8 cellular contexts compared by ENCODE assay signal in the genomic region with DNA sequence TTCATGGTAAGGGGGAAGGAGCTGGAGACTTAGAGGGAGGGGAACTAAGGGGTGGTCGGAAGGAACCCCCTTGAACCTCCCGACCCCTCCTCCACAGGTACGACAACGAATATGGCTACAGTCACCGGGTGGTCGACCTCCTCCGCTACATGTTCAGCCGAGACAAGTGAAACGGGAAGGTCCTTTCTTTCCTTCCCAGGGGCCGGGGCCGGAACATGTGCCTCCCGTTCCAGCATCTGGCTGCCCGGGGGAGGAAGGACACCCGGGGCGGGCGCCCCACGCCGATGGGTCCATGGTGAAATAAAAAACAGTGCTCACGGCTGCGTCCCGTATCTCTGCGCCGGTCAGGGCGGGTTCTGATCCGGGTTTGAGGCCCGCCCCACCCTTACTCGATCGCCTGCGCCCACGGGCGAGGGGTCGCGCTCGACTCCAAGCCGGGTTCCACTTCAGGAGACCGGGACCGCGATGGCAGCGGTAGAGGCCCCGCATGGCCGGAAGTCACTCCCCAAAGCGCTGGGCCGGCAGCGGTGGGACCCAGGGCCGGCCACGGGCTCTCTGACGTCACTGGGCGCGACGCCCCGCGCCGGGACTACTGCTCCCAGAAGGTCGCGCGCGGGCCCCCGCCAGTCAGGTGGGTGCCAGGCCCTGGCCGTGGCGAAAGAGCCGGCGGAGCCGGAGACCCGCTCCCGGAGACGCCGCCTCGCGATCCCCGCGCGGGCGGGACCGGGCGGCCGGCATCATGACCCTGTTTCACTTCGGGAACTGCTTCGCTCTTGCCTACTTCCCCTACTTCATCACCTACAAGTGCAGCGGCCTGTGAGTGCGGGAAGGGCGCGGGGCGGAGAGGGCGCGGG. TPM values are rescaled to one million over a fixed set of nuclear protein-coding genes. Genes with fewer than 3 reads are reported as not detected.
DNase-seq lines count a peak whose midpoint lies in the region; ATAC-seq and TF ChIP-seq lines count a peak whose summit lies in the region.

A gene with protein sequence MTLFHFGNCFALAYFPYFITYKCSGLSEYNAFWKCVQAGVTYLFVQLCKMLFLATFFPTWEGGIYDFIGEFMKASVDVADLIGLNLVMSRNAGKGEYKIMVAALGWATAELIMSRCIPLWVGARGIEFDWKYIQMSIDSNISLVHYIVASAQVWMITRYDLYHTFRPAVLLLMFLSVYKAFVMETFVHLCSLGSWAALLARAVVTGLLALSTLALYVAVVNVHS (plus strand): TSS at position 626 of the 854 bp plus-strand sequence. CDS start 114 bp downstream, at position 740.

- 1 to 2% methylated on average over 22 to 43 of the region's 85 CpGs for WGBS in thyroid gland, 2 donors

- H3K27me3 Mint-ChIP-seq in activated naive CD8-positive, alpha-beta T cell treated with anti-CD3 and anti-CD28 coated beads, Interleukin-2, amount 10 ng/mL, durations not matched to agents 7 days and 5 days = no peaks in the 10 kb centered on the region

- no peaks in the 10 kb centered on the region for H3K9me3 Mint-ChIP-seq in activated naive CD8-positive, alpha-beta T cell treated with anti-CD3 and anti-CD28 coated beads, Interleukin-2, amount 10 ng/mL, durations not matched to agents 7 days and 5 days

- H3K79me2 ChIP-seq in SU-DHL-6 (ENCODE audit: insufficient read depth, low read length) (peaks cover 19% of the 10 kb centered on the region; the same call in 1 of the 2 replicates), parathyroid adenoma (peaks cover 5% of the 10 kb centered on the region)

- H3K27me3 ChIP-seq in SU-DHL-6 (ENCODE audit: low read length) (no peaks in the 10 kb centered on the region), parathyroid adenoma (ENCODE audit: control insufficient read depth, insufficient read depth, low read length) (no peaks in the 10 kb centered on the region), thyroid gland (no peaks in the 10 kb centered on the region)

- no peaks in the 10 kb centered on the region for H3K9me3 ChIP-seq in SU-DHL-6 (ENCODE audit: insufficient read depth, low read length)
- no peaks in the 10 kb centered on the region for H3K9me3 ChIP-seq in parathyroid adenoma (ENCODE audit: control insufficient read depth, low read length)
- no peaks in the 10 kb centered on the region for H3K9me3 ChIP-seq in thyroid gland

- H3K4me1 Mint-ChIP-seq in activated naive CD8-positive, alpha-beta T cell treated with anti-CD3 and anti-CD28 coated beads, Interleukin-2, amount 10 ng/mL, durations not matched to agents 7 days and 5 days = peaks cover 23% of the 10 kb centered on the region

- POLR2A ChIA-PET in activated naive CD8-positive, alpha-beta T cell treated with anti-CD3 and anti-CD28 coated beads, Interleukin-2, amount 10 ng/mL, durations not matched to agents 7 days and 5 days (lab: Charles Lee) = interaction anchor here (0.8 to 1.0 kb wide), 2 partner anchors 67 to 150 kb away, joined by 3 read pairs; a partner anchor contains a TSS

- H3K36me3 ChIP-seq in SU-DHL-6 (ENCODE audit: low read length) (no peaks in the 10 kb centered on the region), parathyroid adenoma (ENCODE audit: control insufficient read depth, insufficient read depth, low read length) (no peaks in the 10 kb centered on the region), thyroid gland (no peaks in the 10 kb centered on the region)

- intact Hi-C loops in Right ventricle myocardium inferior (cut with DNase I) (loop anchor here (5.0 kb wide), 1 partner anchor 82 kb away; a partner anchor contains a TSS), thyroid gland (cut with DNase I) (loop anchor here (5.0 kb wide), 2 partner anchors 47 to 172 kb away; a partner anchor contains a TSS)

- H4K20me1 ChIP-seq in SU-DHL-6 (ENCODE audit: low read depth, low read length) = no peaks in the 10 kb centered on the region

- H2AFZ ChIP-seq in SU-DHL-6 (ENCODE audit: low read depth, low read length, severe bottlenecking) (peak within 1 kb of the TSS; percentile 100), parathyroid adenoma (peak within 1 kb of the TSS; percentile 100)

- peak; percentile 99 for DNase-seq in GM03348 (ENCODE audit: low spot score)
- DNase-seq in HFF-Myc (ENCODE audit: extremely low read depth, low read depth) = peak; percentile 38
- peak; percentile 57 for DNase-seq in NCI-H1092 (lab: John Stamatoyannopoulos, UW)
- DNase-seq in activated naive CD8-positive, alpha-beta T cell treated with anti-CD3 and anti-CD28 coated beads, Interleukin-2, amount 10 ng/mL, durations not matched to agents 7 days and 5 days = peak; percentile 91
- DNase-seq in Right ventricle myocardium inferior (ENCODE audit: missing footprints) = peak; percentile 98
- DNase-seq in thyroid gland = peak; percentile 95

- no peaks in the 10 kb centered on the region for H3K9me2 ChIP-seq in SU-DHL-6 (replicated peaks; ENCODE audit: insufficient read depth, low read length)

- TF ChIP-seq CTCF in HFF-Myc (IDR thresholded peaks at IDR 0.05; ENCODE audit: low read depth, low read length, missing control alignments) (no peak), SU-DHL-6 (IDR thresholded peaks at IDR 0.05; ENCODE audit: insufficient read depth, low read length, poor library complexity, severe bottlenecking) (no peak), parathyroid adenoma (IDR thresholded peaks at IDR 0.05) (no peak), thyroid gland (IDR thresholded peaks at IDR 0.05) (no peak)

- H3K27ac ChIP-seq in SU-DHL-6 (ENCODE audit: low read depth, low read length) (peak within 1 kb of the TSS; percentile 47), parathyroid adenoma (peak within 1 kb of the TSS; percentile 74), thyroid gland (peak within 1 kb of the TSS; percentile 34 to 80 (median 75))

- H3K9ac ChIP-seq in SU-DHL-6 (ENCODE audit: low read length) = peak within 1 kb of the TSS; percentile 99
- peak within 1 kb of the TSS; percentile 88 for H3K9ac ChIP-seq in parathyroid adenoma

- H3K4me3 ChIP-seq in HFF-Myc (replicated peaks; ENCODE audit: low read depth, low read length) = peak within 1 kb of the TSS; percentile 96
- H3K4me3 ChIP-seq in SU-DHL-6 (ENCODE audit: insufficient read depth, low read length, poor library complexity, severe bottlenecking) = peak within 1 kb of the TSS; percentile 100
- H3K4me3 ChIP-seq in parathyroid adenoma (ENCODE audit: low read depth, low read length) = peak within 1 kb of the TSS; percentile 98
- peak within 1 kb of the TSS; percentile 75 to 88 (median 76) for H3K4me3 ChIP-seq in thyroid gland (replicated peaks in 1 of 3)

- TF ChIP-seq POLR2A in thyroid gland (IDR thresholded peaks at IDR 0.05) = peak in 1 of 2 donors; percentile 78

- no peaks in the 10 kb centered on the region for H3K36me3 Mint-ChIP-seq in activated naive CD8-positive, alpha-beta T cell treated with anti-CD3 and anti-CD28 coated beads, Interleukin-2, amount 10 ng/mL, durations not matched to agents 7 days and 5 days

- H3K27ac Mint-ChIP-seq in activated naive CD8-positive, alpha-beta T cell treated with anti-CD3 and anti-CD28 coated beads, Interleukin-2, amount 10 ng/mL, durations not matched to agents 7 days and 5 days = peak within 1 kb of the TSS; percentile 91

- H3K4me2 ChIP-seq in SU-DHL-6 (ENCODE audit: low read depth, low read length, poor library complexity, severe bottlenecking) = peak within 1 kb of the TSS; percentile 96
- peak within 1 kb of the TSS; percentile 98 for H3K4me2 ChIP-seq in parathyroid adenoma (ENCODE audit: low read length)

- H3K4me1 ChIP-seq in parathyroid adenoma (peaks cover 6% of the 10 kb centered on the region), thyroid gland (peaks cover 23 to 41% of the 10 kb centered on the region in 2 donors)

- peak within 1 kb of the TSS; percentile 91 for H3K4me3 Mint-ChIP-seq in activated naive CD8-positive, alpha-beta T cell treated with anti-CD3 and anti-CD28 coated beads, Interleukin-2, amount 10 ng/mL, durations not matched to agents 7 days and 5 days

- no peaks in the 10 kb centered on the region for H3F3A ChIP-seq in SU-DHL-6 (ENCODE audit: insufficient read depth)

- ATAC-seq in activated naive CD8-positive, alpha-beta T cell treated with anti-CD3 and anti-CD28 coated beads, Interleukin-2, amount 10 ng/mL, durations not matched to agents 7 days and 5 days (ENCODE audit: low read depth) = peak; percentile 90
- peak; percentile 98 for ATAC-seq in Right ventricle myocardium inferior

RNA-seq across cellular contexts. Expression of the gene that starts here (rescaled TPM):
- total RNA-seq in activated naive CD8-positive, alpha-beta T cell treated with anti-CD3 and anti-CD28 coated beads, Interleukin-2, amount 10 ng/mL, durations not matched to agents 7 days and 5 days = 10 to 100 TPM; 37.2 to 38.2 TPM
- 84.6 TPM for total RNA-seq in Right ventricle myocardium inferior
- 100 to 1,000 TPM; 186 to 202 (median 188) TPM for total RNA-seq in thyroid gland

Comparison
In these comparisons a context has a peak if more than half of its experiments do, and no peak if none do; other contexts are left out.
1. Peak in every context shown above with its lines: DNase-seq, ATAC-seq, H3K4me3 ChIP-seq and H3K27ac ChIP-seq.
2. DNase-seq: peak in every context shown above with its lines; median percentile 99 in GM03348; 98 in Right ventricle myocardium inferior; 95 in thyroid gland; 91 in activated naive CD8-positive, alpha-beta T cell treated with anti-CD3 and anti-CD28 coated beads, Interleukin-2, amount 10 ng/mL, durations not matched to agents 7 days and 5 days; 57 in NCI-H1092; 38 in HFF-Myc.